In genomic region chr16:55913717-55914116, GRCh38 we compare ENCODE assay signal across 28 cellular contexts. TPM values are rescaled to one million over a fixed set of nuclear protein-coding genes. Genes with fewer than 3 reads are reported as not detected.
A peak's percentile ranks its signal among the peaks of the same experiment; 100 is the strongest.
DNase-seq lines count a peak whose midpoint lies in the region; ATAC-seq and TF ChIP-seq lines count a peak whose summit lies in the region.
"Had no signal": no experiment of that assay in that cellular context is flagged by ENCODE, and none has a peak within 500 bp of the region (broad histone marks: within the 10 kb centered on the region; RNA-seq: fewer than 3 reads in every experiment).

No MANE protein-coding gene starts in this region.

- no peaks in the 10 kb centered on the region for H3K4me1 ChIP-seq in RWPE2 (ENCODE audit: insufficient read depth, poor library complexity, severe bottlenecking)
- H3K4me1 ChIP-seq in foreskin keratinocyte: no peaks in the 10 kb centered on the region
- H3K4me1 ChIP-seq in parathyroid adenoma: no peaks in the 10 kb centered on the region
- H3K4me1 ChIP-seq: colonic mucosa had no signal

- H3K27me3 ChIP-seq in RWPE2 (ENCODE audit: insufficient read depth, poor library complexity, severe bottlenecking) (no peaks in the 10 kb centered on the region), foreskin keratinocyte (no peaks in the 10 kb centered on the region), parathyroid adenoma (ENCODE audit: control insufficient read depth, insufficient read depth, low read length) (no peaks in the 10 kb centered on the region)
- H3K27me3 ChIP-seq: colonic mucosa had no signal

- H3K4me3 ChIP-seq in LNCaP clone FGC (ENCODE audit: low read depth, low read length) (no peak overlapping the region), RWPE2 (ENCODE audit: severe bottlenecking) (no peak overlapping the region), parathyroid adenoma (ENCODE audit: low read depth, low read length) (no peak overlapping the region)
- H3K4me3 ChIP-seq: colonic mucosa, SK-N-MC, tibial artery had no signal

- H3K36me3 ChIP-seq in RWPE2 (ENCODE audit: low read depth) (no peaks in the 10 kb centered on the region), parathyroid adenoma (ENCODE audit: control insufficient read depth, insufficient read depth, low read length) (no peaks in the 10 kb centered on the region)
- H3K36me3 ChIP-seq: colonic mucosa, tibial artery had no signal

- peak overlapping the region; percentile 2 for H2AFZ ChIP-seq in parathyroid adenoma

- H3K9me3 ChIP-seq in RWPE2 (ENCODE audit: severe bottlenecking) (no peaks in the 10 kb centered on the region), parathyroid adenoma (ENCODE audit: control insufficient read depth, low read length) (no peaks in the 10 kb centered on the region)
- H3K9me3 ChIP-seq: colonic mucosa had no signal

- no peak overlapping the region for H3K4me2 ChIP-seq in parathyroid adenoma (ENCODE audit: low read length)

- H3K9ac ChIP-seq in parathyroid adenoma: no peak overlapping the region

- TF ChIP-seq CTCF in LNCaP clone FGC (IDR thresholded peaks at IDR 0.05; ENCODE audit: control insufficient read depth, extremely low read depth, insufficient read depth): no peak
- no peak for TF ChIP-seq CTCF in RWPE2 (IDR thresholded peaks at IDR 0.05; ENCODE audit: poor library complexity, severe bottlenecking)
- peak; percentile 30 for TF ChIP-seq CTCF in foreskin keratinocyte (conservative IDR thresholded peaks at IDR 0.05)
- TF ChIP-seq CTCF in parathyroid adenoma (IDR thresholded peaks at IDR 0.05): no peak

- H3K79me2 ChIP-seq in parathyroid adenoma: no peaks in the 10 kb centered on the region

- ATAC-seq in RWPE2 (ENCODE audit: low read depth) (peak; percentile 44; the same call in 1 of the 3 replicates), foreskin keratinocyte (peak; percentile 90)
- ATAC-seq: activated naive CD8-positive, alpha-beta T cell treated with anti-CD3 and anti-CD28 coated beads, Interleukin-2, amount 50 U/mL, for 24 hours; effector memory CD8-positive, alpha-beta T cell; naive thymus-derived CD8-positive, alpha-beta T cell; sciatic nerve; stimulated activated naive CD8-positive, alpha-beta T cell treated with anti-CD3 and anti-CD28 coated beads, Interleukin-15, amount 100 ng/mL, for 72 hours had no signal

- DNase-seq in LNCaP clone FGC (ENCODE audit: low read depth) (peak; percentile 1), RWPE2 (ENCODE audit: low spot score) (no peak), foreskin keratinocyte (peak; percentile 15 to 64), NCI-H526 (lab: John Stamatoyannopoulos, UW) (no peak), OCI-M2 (lab: John Stamatoyannopoulos, UW; ENCODE audit: unreplicated experiment) (no peak), islet precursor cell (no peak)
- DNase-seq: activated CD4-positive, alpha-beta T cell treated with anti-CD3 and anti-CD28 coated beads for 4 hours; activated gamma-delta T cell treated with Interleukin-2 at 50 U/mL for 16 hours; activated naive CD8-positive, alpha-beta T cell treated with anti-CD3 and anti-CD28 coated beads, Interleukin-2, amount 50 U/mL, for 24 hours; activated T-cell treated with anti-CD3 and anti-CD28 coated beads, Interleukin-2, amount 50 U/mL, for 24 hours; colonic mucosa; effector memory CD8-positive, alpha-beta T cell; IMR-90; midbrain; naive thymus-derived CD8-positive, alpha-beta T cell; NCI-H1092 treated with DMSO at 0.1 percent for 48 hours; NCI-H2081; NCI-H446 treated with DMSO at 0.1 percent for 48 hours; stimulated activated CD4-positive, alpha-beta T cell treated with anti-CD3 and anti-CD28 coated beads, Interleukin-15, amount 100 ng/mL, for 24 hours; stimulated activated naive CD8-positive, alpha-beta T cell treated with anti-CD3 and anti-CD28 coated beads, Interleukin-15, amount 100 ng/mL, for 72 hours; T-helper 2 cell; tibial artery had no signal

- no peak overlapping the region for H3K27ac ChIP-seq in RWPE2 (ENCODE audit: poor library complexity, severe bottlenecking)
- H3K27ac ChIP-seq in foreskin keratinocyte: no peak overlapping the region
- H3K27ac ChIP-seq in parathyroid adenoma: no peak overlapping the region
- H3K27ac ChIP-seq: colonic mucosa, SK-N-MC, tibial artery had no signal

RNA-seq across cellular contexts. Expression of gene CES5A, which starts 38.5 kb away (rescaled TPM):
- total RNA-seq in foreskin keratinocyte: not detected in 2 replicates
- not detected in 2 replicates for polyA plus RNA-seq in foreskin keratinocyte
- total RNA-seq: activated CD8-positive, alpha-beta memory T cell treated with anti-CD3 and anti-CD28 coated beads for 36 hours; colonic mucosa; IMR-90; naive thymus-derived CD8-positive, alpha-beta T cell; omental fat pad; sciatic nerve had no signal
- polyA plus RNA-seq: CD14-positive monocyte; IMR-90; naive thymus-derived CD8-positive, alpha-beta T cell had no signal

Comparison
In these comparisons a context has a peak if more than half of its experiments do, and no peak if none do; other contexts are left out.
1. DNase-seq: peak in LNCaP clone FGC (single experiment) and foreskin keratinocyte (2 of 2); none in RWPE2 (single experiment), NCI-H526 (0 of 2), OCI-M2 (single experiment) and islet precursor cell (single experiment).